Comparison of ENCODE assay signal across 8 cellular contexts in the genomic region with DNA sequence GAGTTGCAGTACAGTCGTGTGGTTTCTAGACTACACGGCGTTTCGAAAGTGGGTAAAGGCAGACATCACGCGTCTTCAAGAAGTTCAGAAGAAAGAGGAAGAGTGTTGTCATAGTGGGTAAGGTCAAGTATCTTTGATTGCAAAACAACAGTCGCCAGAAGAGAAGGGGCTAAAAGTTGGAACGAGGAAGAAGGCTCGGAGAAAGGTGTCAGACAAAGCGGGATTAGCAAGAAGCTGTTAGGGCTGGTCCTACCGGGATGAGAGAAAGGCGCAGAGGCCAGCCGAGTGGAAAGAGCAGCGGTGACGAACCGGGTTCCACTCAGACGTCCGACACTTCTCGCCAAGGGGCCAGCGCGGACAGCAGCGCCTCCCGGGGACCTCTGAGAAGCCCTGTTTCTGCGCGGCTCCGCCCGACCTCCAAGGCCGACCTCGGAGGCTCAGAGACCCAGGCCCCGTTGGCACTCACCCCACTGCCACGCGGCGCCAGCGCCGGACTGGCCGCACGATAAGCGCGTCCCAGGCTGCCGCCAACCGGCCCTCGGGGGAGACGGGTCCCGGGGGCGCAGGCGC. TPM values are rescaled to one million over a fixed set of nuclear protein-coding genes. Genes with fewer than 3 reads are reported as not detected.
DNase-seq lines count a peak whose midpoint lies in the region; ATAC-seq, FAIRE-seq and TF ChIP-seq lines count a peak whose summit lies in the region.

No MANE protein-coding gene starts in this region.

- H4K20me1 ChIP-seq in DOHH2 (ENCODE audit: control insufficient read depth, insufficient read depth, low read depth, low read length) (peaks cover 7% of the 10 kb centered on the region; the same call in 1 of the 2 replicates), endothelial cell of umbilical vein (replicated peaks; ENCODE audit: control insufficient read depth, extremely low read depth, insufficient read depth, low read length) (no peaks in the 10 kb centered on the region)

- H3K27me3 ChIP-seq in DOHH2 (ENCODE audit: control insufficient read depth, low read length), result no peaks in the 10 kb centered on the region
- peaks cover 9 to 15% of the 10 kb centered on the region in 2 experiments for H3K27me3 ChIP-seq in endothelial cell of umbilical vein (ENCODE audit: control insufficient read depth in 2 of 2, insufficient read depth in 2 of 2, low read length in 2 of 2)
- H3K27me3 ChIP-seq in mucosa of stomach (ENCODE audit: control insufficient read depth, insufficient read depth, low read length), result no peaks in the 10 kb centered on the region
- H3K27me3 ChIP-seq in thyroid gland, result no peaks in the 10 kb centered on the region

- H2AFZ ChIP-seq in endothelial cell of umbilical vein (ENCODE audit: low read depth, low read length), result peak overlapping the region; percentile 86

- H3K27me3 Mint-ChIP-seq in T-helper 2 cell treated with Interferon-gamma antibody and Interleukin-4, amounts not matched to agents 5 μg/mL and 100 μg/mL, for 36 hours (ENCODE audit: low read depth), result no peaks in the 10 kb centered on the region

- peaks cover 43% of the 10 kb centered on the region for H3K36me3 ChIP-seq in DOHH2 (ENCODE audit: control insufficient read depth, low read length)
- no peaks in the 10 kb centered on the region for H3K36me3 ChIP-seq in endothelial cell of umbilical vein (ENCODE audit: control insufficient read depth in 2 of 2, extremely low read depth in 1 of 2, insufficient read depth in 2 of 2, low read length in 2 of 2)
- peaks cover 5% of the 10 kb centered on the region for H3K36me3 ChIP-seq in mucosa of stomach (ENCODE audit: control insufficient read depth, insufficient read depth, low read length)
- no peaks in the 10 kb centered on the region for H3K36me3 ChIP-seq in thyroid gland

- dilution Hi-C loops in endothelial cell of umbilical vein (cut with MboI; ENCODE audit: extremely low pct_ligation_motif_present, low sequenced_read_pairs), result no loop called here

- peak overlapping the region; percentile 98 for H3K27ac Mint-ChIP-seq in T-helper 2 cell treated with Interferon-gamma antibody and Interleukin-4, amounts not matched to agents 5 μg/mL and 100 μg/mL, for 36 hours

- 1% methylated on average over 20 to 27 of the region's 46 CpGs for WGBS in thyroid gland, 2 donors

- no TSS peak for BruUV-seq in endothelial cell of umbilical vein (replicated peaks; lab: Mats Ljungman, UMichigan)

- intact Hi-C loops in endothelial cell of umbilical vein (cut with micrococcal nuclease), result loop anchor here (5.0 to 10.0 kb wide), 3 partner anchors 61 to 852 kb away; partner anchors contain the start of genes BBS4, HIGD2B and NPTN
- intact Hi-C loops in thyroid gland (cut with DNase I), result loop anchor here (5.0 kb wide), 1 partner anchor 299 kb away; no protein-coding TSS in a partner anchor

- H3K27ac ChIP-seq in DOHH2 (ENCODE audit: low read depth, low read length), result peak overlapping the region; percentile 63
- peak overlapping the region; percentile 61 for H3K27ac ChIP-seq in endothelial cell of umbilical vein (ENCODE audit: insufficient read depth, low read depth, low read length)
- H3K27ac ChIP-seq in thyroid gland, result peak overlapping the region; percentile 84 to 95 (median 87)

- H3K4me1 ChIP-seq in DOHH2 (ENCODE audit: control insufficient read depth, low read length) (peaks cover 26% of the 10 kb centered on the region), endothelial cell of umbilical vein (ENCODE audit: control insufficient read depth, extremely low read depth, insufficient read depth, low read length) (peaks cover 10% of the 10 kb centered on the region), mucosa of stomach (ENCODE audit: control insufficient read depth, insufficient read depth, low read length) (peaks cover 14% of the 10 kb centered on the region), thyroid gland (peaks cover 5 to 18% of the 10 kb centered on the region in 2 donors)

- no peaks in the 10 kb centered on the region for H3K9me3 ChIP-seq in DOHH2 (ENCODE audit: control insufficient read depth, insufficient read depth, low read length)
- H3K9me3 ChIP-seq in endothelial cell of umbilical vein (replicated peaks; ENCODE audit: control insufficient read depth, insufficient read depth, low read length), result no peaks in the 10 kb centered on the region
- no peaks in the 10 kb centered on the region for H3K9me3 ChIP-seq in mucosa of stomach (ENCODE audit: control insufficient read depth, low read length)
- no peaks in the 10 kb centered on the region for H3K9me3 ChIP-seq in thyroid gland

- peak overlapping the region; percentile 97 for H3K4me2 ChIP-seq in DOHH2 (ENCODE audit: low read length)
- peak overlapping the region; percentile 95 for H3K4me2 ChIP-seq in endothelial cell of umbilical vein (ENCODE audit: insufficient read depth, low read length)

- ATAC-seq in GM21381 (IDR thresholded peaks at IDR 0.05; ENCODE audit: unreplicated experiment) (peak; percentile 38), HG03565 (IDR thresholded peaks at IDR 0.05; ENCODE audit: unreplicated experiment) (peak; percentile 31)

- CTCF ChIA-PET in endothelial cell of umbilical vein (lab: Charles Lee), result interaction anchor here (0.6 to 3.1 kb wide), 5 partner anchors 15 to 72 kb away, joined by 3 to 20 read pairs (median 4); no protein-coding TSS in a partner anchor

- H3K79me2 ChIP-seq in DOHH2 (ENCODE audit: control insufficient read depth, low read length) (peaks cover 57% of the 10 kb centered on the region), endothelial cell of umbilical vein (ENCODE audit: control insufficient read depth, insufficient read depth, low read length) (peaks cover 23% of the 10 kb centered on the region)

- no peak for TF ChIP-seq POLR2A in endothelial cell of umbilical vein (IDR thresholded peaks at IDR 0.05; ENCODE audit: low read depth, low read length)
- TF ChIP-seq POLR2A in thyroid gland (IDR thresholded peaks at IDR 0.05), result no peak

- TF ChIP-seq CTCF in DOHH2 (IDR thresholded peaks at IDR 0.05; ENCODE audit: low read depth, low read length, poor library complexity, severe bottlenecking) (no peak), endothelial cell of umbilical vein (IDR thresholded peaks at IDR 0.05; ENCODE audit: extremely low read depth in 1 of 2, insufficient read depth in 1 of 2, low read depth in 1 of 2, low read length in 2 of 2) (no peak), thyroid gland (IDR thresholded peaks at IDR 0.05) (no peak)

- FAIRE-seq in endothelial cell of umbilical vein (lab: Jason Lieb, UNC), result peak; percentile 81

- no peaks in the 10 kb centered on the region for H3K9me1 ChIP-seq in endothelial cell of umbilical vein (replicated peaks; ENCODE audit: control insufficient read depth, extremely low read depth, insufficient read depth, low read length)

- DNase-seq in T-helper 2 cell treated with Interferon-gamma antibody and Interleukin-4, amounts not matched to agents 5 μg/mL and 100 μg/mL, for 36 hours (ENCODE audit: low spot score), result no peak
- DNase-seq in endothelial cell of umbilical vein (ENCODE audit: low read depth, low spot score) (no peak), thyroid gland (peak in 1 of 2 donors; percentile 53)
- no peak for DNase-seq in effector CD8-positive, alpha-beta T cell (lab: John Stamatoyannopoulos, UW)

- H3K9ac ChIP-seq in endothelial cell of umbilical vein (replicated peaks; ENCODE audit: extremely low read depth, insufficient read depth, low read length), result peak overlapping the region; percentile 79
- H3K9ac ChIP-seq in mucosa of stomach (ENCODE audit: low read length), result peak overlapping the region; percentile 89

- H3K4me3 Mint-ChIP-seq in T-helper 2 cell treated with Interferon-gamma antibody and Interleukin-4, amounts not matched to agents 5 μg/mL and 100 μg/mL, for 36 hours, result peak overlapping the region; percentile 94

- peaks cover 35% of the 10 kb centered on the region for H3K36me3 Mint-ChIP-seq in T-helper 2 cell treated with Interferon-gamma antibody and Interleukin-4, amounts not matched to agents 5 μg/mL and 100 μg/mL, for 36 hours (ENCODE audit: low read depth)

- H3F3A ChIP-seq in DOHH2 (ENCODE audit: control insufficient read depth, insufficient read depth), result no peaks in the 10 kb centered on the region

- H3K9me3 Mint-ChIP-seq in T-helper 2 cell treated with Interferon-gamma antibody and Interleukin-4, amounts not matched to agents 5 μg/mL and 100 μg/mL, for 36 hours, result no peaks in the 10 kb centered on the region

- H3K4me3 ChIP-seq in DOHH2 (ENCODE audit: low read length) (peak overlapping the region; percentile 80), endothelial cell of umbilical vein (replicated peaks in 1 of 3; ENCODE audit: insufficient read depth in 1 of 3, low read depth in 1 of 3, low read length in 3 of 3) (peak overlapping the region; percentile 49 to 91 (median 61)), mucosa of stomach (ENCODE audit: low read length) (peak overlapping the region; percentile 75), thyroid gland (replicated peaks in 1 of 3) (peak overlapping the region; percentile 84 to 95 (median 89))

- no peaks in the 10 kb centered on the region for H3K9me2 ChIP-seq in DOHH2 (replicated peaks; ENCODE audit: control insufficient read depth, low read length)

- POLR2A ChIA-PET in endothelial cell of umbilical vein (lab: Charles Lee), result no interaction called here

- H3K4me1 Mint-ChIP-seq in T-helper 2 cell treated with Interferon-gamma antibody and Interleukin-4, amounts not matched to agents 5 μg/mL and 100 μg/mL, for 36 hours (ENCODE audit: low read depth), result peaks cover 60% of the 10 kb centered on the region

TF ChIP-seq in endothelial cell of umbilical vein, 7 proteins besides CTCF, POLR2A, EP300 and RAD21 (continues in another document):
- TF ChIP-seq, protein P1, sequence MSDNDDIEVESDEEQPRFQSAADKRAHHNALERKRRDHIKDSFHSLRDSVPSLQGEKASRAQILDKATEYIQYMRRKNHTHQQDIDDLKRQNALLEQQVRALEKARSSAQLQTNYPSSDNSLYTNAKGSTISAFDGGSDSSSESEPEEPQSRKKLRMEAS (IDR thresholded peaks at IDR 0.05; ENCODE audit: insufficient read depth, insufficient read length), result no peak
- no peak for TF ChIP-seq JUN (IDR thresholded peaks at IDR 0.05; ENCODE audit: borderline replicate concordance, insufficient read depth, insufficient read length, low read depth)
- TF ChIP-seq GATA2 (IDR thresholded peaks at IDR 0.05; ENCODE audit: insufficient read depth, insufficient read length, low read depth, low read length), result no peak
- no peak for TF ChIP-seq POLR2AphosphoS5 (IDR thresholded peaks at IDR 0.05; ENCODE audit: insufficient read depth, low read depth, low read length)
- no peak for TF ChIP-seq FOS (IDR thresholded peaks at IDR 0.05; ENCODE audit: borderline replicate concordance, insufficient read depth, low read length)

RNA-seq across cellular contexts. Expression of gene ADPGK, which starts 0.5 kb away (rescaled TPM):
- 51.0 and 51.7 TPM in 2 replicates for total RNA-seq in endothelial cell of umbilical vein
- 55.5 and 57.1 TPM in 2 replicates for polyA plus RNA-seq in endothelial cell of umbilical vein
- polyA plus RNA-seq in endothelial cell of umbilical vein (2011; cell fraction: cytosol; rRNA removed), result 52.1 and 53.9 TPM in 2 replicates
- polyA plus RNA-seq in endothelial cell of umbilical vein (2011; cell fraction: nucleus; rRNA removed), result 101 TPM in 2 replicates
- 35.0 and 45.7 TPM in 2 replicates for polyA plus RNA-seq in endothelial cell of umbilical vein (2012)
- 63.1 and 81.1 TPM in 2 replicates for polyA minus RNA-seq in endothelial cell of umbilical vein
- polyA minus RNA-seq in endothelial cell of umbilical vein (2011; cell fraction: cytosol; rRNA and poly(A)+ RNA removed), result 29.1 TPM
- polyA minus RNA-seq in endothelial cell of umbilical vein (2011; cell fraction: nucleus; rRNA and poly(A)+ RNA removed), result 46.4 and 60.8 TPM in 2 replicates
- total RNA-seq in thyroid gland, result 10 to 100 TPM; 53.0 to 74.6 (median 61.7) TPM
